16 cellular contexts compared by ENCODE assay signal in genomic region chr16:66287916-66288315, GRCh38.
"Had no signal": no experiment of that assay in that cellular context is flagged by ENCODE, and none has a peak within 500 bp of the region (broad histone marks: within the 10 kb centered on the region; RNA-seq: fewer than 3 reads in every experiment).

No MANE protein-coding gene starts in this region.

- H3K27ac Mint-ChIP-seq: activated CD4-positive, alpha-beta T cell treated with anti-CD3 and anti-CD28 coated beads, Interleukin-2, amount 10 ng/mL, durations not matched to agents 24 days and 14 days; activated T-cell treated with anti-CD3 and anti-CD28 coated beads, Interleukin-2, amount 50 U/mL, for 72 hours; brain; dendritic cell treated with granulocyte-macrophage colony-stimulating factor and Interleukin-4, amounts not matched to agents 40 ng/mL and 50 ng/mL, for 4 days; nephron progenitor cell had no signal

- H3K9me3 Mint-ChIP-seq: activated CD4-positive, alpha-beta T cell treated with anti-CD3 and anti-CD28 coated beads, Interleukin-2, amount 10 ng/mL, durations not matched to agents 24 days and 14 days; activated T-cell treated with anti-CD3 and anti-CD28 coated beads, Interleukin-2, amount 50 U/mL, for 72 hours; dendritic cell treated with granulocyte-macrophage colony-stimulating factor and Interleukin-4, amounts not matched to agents 40 ng/mL and 50 ng/mL, for 4 days had no signal

- H3K4me1 Mint-ChIP-seq: activated CD4-positive, alpha-beta T cell treated with anti-CD3 and anti-CD28 coated beads, Interleukin-2, amount 10 ng/mL, durations not matched to agents 24 days and 14 days; brain had no signal

- ATAC-seq: activated CD4-positive, CD25-positive, alpha-beta regulatory T cell treated with anti-CD3 and anti-CD28 coated beads, Interleukin-2, amount 50 U/mL, for 24 hours; activated T-cell treated with anti-CD3 and anti-CD28 coated beads, Interleukin-2, amount 50 U/mL, for 72 hours; foreskin keratinocyte; right lobe of liver; SK-N-SH treated with all-trans-retinoic acid at 6 μM for 48 hours; stimulated activated naive CD8-positive, alpha-beta T cell treated with anti-CD3 and anti-CD28 coated beads, Interleukin-15, Interleukin-2, amounts not matched to agents 100 U/mL and 50 U/mL, for 24 hours had no signal

- H3K36me3 Mint-ChIP-seq: brain had no signal

- H3K4me3 Mint-ChIP-seq: activated CD4-positive, alpha-beta T cell treated with anti-CD3 and anti-CD28 coated beads, Interleukin-2, amount 10 ng/mL, durations not matched to agents 24 days and 14 days; activated T-cell treated with anti-CD3 and anti-CD28 coated beads, Interleukin-2, amount 50 U/mL, for 72 hours; brain; dendritic cell treated with granulocyte-macrophage colony-stimulating factor and Interleukin-4, amounts not matched to agents 40 ng/mL and 50 ng/mL, for 4 days; nephron progenitor cell had no signal

- DNase-seq: activated CD4-positive, alpha-beta T cell treated with anti-CD3 and anti-CD28 coated beads, Interleukin-2, amount 10 ng/mL, durations not matched to agents 24 days and 14 days; activated gamma-delta T cell; activated naive CD4-positive, alpha-beta T cell treated with anti-CD3 and anti-CD28 coated beads, Interleukin-2, amount 50 U/mL, for 16 hours; activated T-cell treated with anti-CD3 and anti-CD28 coated beads, Interleukin-2, amount 50 U/mL, for 72 hours; aorta; effector CD8-positive, alpha-beta T cell; foreskin keratinocyte; hippocampal formation; nephron progenitor cell; stimulated activated CD4-positive, alpha-beta T cell treated with anti-CD3 and anti-CD28 coated beads, Interleukin-15, amount 100 ng/mL, for 24 hours; stimulated activated naive CD8-positive, alpha-beta T cell treated with anti-CD3 and anti-CD28 coated beads, Interleukin-15, Interleukin-2, amounts not matched to agents 100 U/mL and 50 U/mL, for 24 hours had no signal
